In the genomic region with DNA sequence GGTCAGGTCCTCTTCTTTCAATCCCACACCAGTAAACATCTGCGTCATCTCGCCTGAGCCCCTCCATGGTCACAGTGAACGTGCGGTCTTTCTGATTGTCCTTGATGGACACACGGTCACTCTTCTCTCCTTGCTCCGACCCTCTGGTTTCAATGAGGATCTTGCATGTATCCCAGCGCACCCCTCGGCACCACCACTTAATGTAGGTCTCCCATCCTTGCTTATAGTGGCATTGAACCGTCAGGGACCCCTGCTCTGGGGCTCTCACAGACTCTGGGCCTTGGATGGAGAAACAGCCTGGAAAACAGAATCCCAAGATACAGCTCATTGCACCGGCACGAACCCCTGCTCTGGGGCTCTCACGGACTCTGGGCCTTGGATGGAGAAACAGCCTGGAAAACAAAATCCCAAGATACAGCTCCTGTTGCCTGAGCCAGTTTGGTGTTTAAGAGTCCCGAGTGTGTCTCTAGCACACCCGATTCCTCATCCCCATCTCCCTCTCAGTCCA, we compare ENCODE assay signal across 19 cellular contexts. TPM values are rescaled to one million over a fixed set of nuclear protein-coding genes. Genes with fewer than 3 reads are reported as not detected.
"Had no signal": no experiment of that assay in that cellular context is flagged by ENCODE, and none has a peak within 500 bp of the region (broad histone marks: within the 10 kb centered on the region; RNA-seq: fewer than 3 reads in every experiment).

No MANE protein-coding gene starts in this region.

- H3K4me1 Mint-ChIP-seq: nephron progenitor cell had no signal

- H3K4me3 Mint-ChIP-seq: activated CD8-positive, alpha-beta T cell treated with anti-CD3 and anti-CD28 coated beads for 36 hours; activated naive CD8-positive, alpha-beta T cell treated with anti-CD3 and anti-CD28 coated beads, Interleukin-2, amount 50 U/mL, for 24 hours; activated T-helper 1 cell treated with anti-CD3 and anti-CD28 coated beads, Interleukin-12 subunit alpha, Interleukin-12 subunit beta, Interleukin-2, Interleukin-4 antibody, amounts not matched to agents 30 ng/mL and 10 ng/mL and 1 ng/mL, durations not matched to agents 14 hours and 24 hours and 36 hours; nephron progenitor cell had no signal

- DNase-seq: activated CD8-positive, alpha-beta T cell treated with anti-CD3 and anti-CD28 coated beads for 36 hours; activated naive CD4-positive, alpha-beta T cell treated with Interleukin-2 at 50 U/mL for 16 hours; activated naive CD8-positive, alpha-beta T cell treated with anti-CD3 and anti-CD28 coated beads, Interleukin-2, amount 50 U/mL, for 24 hours; hippocampal formation; nephron progenitor cell; psoas muscle; SK-N-SH; T-helper 1 cell; T1000 had no signal

- ATAC-seq: activated CD8-positive, alpha-beta T cell treated with anti-CD3 and anti-CD28 coated beads for 36 hours; activated naive CD8-positive, alpha-beta T cell treated with anti-CD3 and anti-CD28 coated beads, Interleukin-2, amount 50 U/mL, for 24 hours; esophagus mucosa; psoas muscle; right lobe of liver had no signal

- H3K27ac Mint-ChIP-seq: activated CD8-positive, alpha-beta T cell treated with anti-CD3 and anti-CD28 coated beads for 36 hours; activated naive CD8-positive, alpha-beta T cell treated with anti-CD3 and anti-CD28 coated beads, Interleukin-2, amount 50 U/mL, for 24 hours; activated T-helper 1 cell treated with anti-CD3 and anti-CD28 coated beads, Interleukin-12 subunit alpha, Interleukin-12 subunit beta, Interleukin-2, Interleukin-4 antibody, amounts not matched to agents 30 ng/mL and 10 ng/mL and 1 ng/mL, durations not matched to agents 14 hours and 24 hours and 36 hours; nephron progenitor cell had no signal

RNA-seq across cellular contexts. Expression of gene CD300LB, which starts 5.4 kb away (rescaled TPM):
- total RNA-seq: activated CD8-positive, alpha-beta T cell treated with anti-CD3 and anti-CD28 coated beads for 36 hours; activated T-helper 1 cell treated with anti-CD3 and anti-CD28 coated beads, Interleukin-12 subunit alpha, Interleukin-12 subunit beta, Interleukin-2, Interleukin-4 antibody, amounts not matched to agents 30 ng/mL and 10 ng/mL and 1 ng/mL, durations not matched to agents 14 hours and 24 hours and 36 hours; ascending aorta; bronchial epithelial cell; esophagus mucosa; fibroblast of villous mesenchyme; glomerular endothelial cell; kidney epithelial cell; smooth muscle cell had no signal

RNA-seq across cellular contexts. Expression of gene CD300C, which starts 20.1 kb away (rescaled TPM):
- total RNA-seq: activated CD8-positive, alpha-beta T cell treated with anti-CD3 and anti-CD28 coated beads for 36 hours; ascending aorta; bronchial epithelial cell; fibroblast of villous mesenchyme; glomerular endothelial cell; kidney epithelial cell; smooth muscle cell had no signal

RNA-seq across cellular contexts. Expression of gene CD300H, which starts 41.5 kb away (rescaled TPM):
- total RNA-seq: activated CD8-positive, alpha-beta T cell treated with anti-CD3 and anti-CD28 coated beads for 36 hours; activated T-helper 1 cell treated with anti-CD3 and anti-CD28 coated beads, Interleukin-12 subunit alpha, Interleukin-12 subunit beta, Interleukin-2, Interleukin-4 antibody, amounts not matched to agents 30 ng/mL and 10 ng/mL and 1 ng/mL, durations not matched to agents 14 hours and 24 hours and 36 hours; ascending aorta; bronchial epithelial cell; esophagus mucosa; fibroblast of villous mesenchyme; glomerular endothelial cell; kidney epithelial cell; omental fat pad; psoas muscle; smooth muscle cell had no signal

RNA-seq across cellular contexts. Expression of gene CD300A, which starts 59.4 kb away (rescaled TPM):
- total RNA-seq: bronchial epithelial cell, fibroblast of villous mesenchyme, glomerular endothelial cell, kidney epithelial cell, smooth muscle cell had no signal
